1 cellular context compared by ENCODE assay signal in the genomic region with DNA sequence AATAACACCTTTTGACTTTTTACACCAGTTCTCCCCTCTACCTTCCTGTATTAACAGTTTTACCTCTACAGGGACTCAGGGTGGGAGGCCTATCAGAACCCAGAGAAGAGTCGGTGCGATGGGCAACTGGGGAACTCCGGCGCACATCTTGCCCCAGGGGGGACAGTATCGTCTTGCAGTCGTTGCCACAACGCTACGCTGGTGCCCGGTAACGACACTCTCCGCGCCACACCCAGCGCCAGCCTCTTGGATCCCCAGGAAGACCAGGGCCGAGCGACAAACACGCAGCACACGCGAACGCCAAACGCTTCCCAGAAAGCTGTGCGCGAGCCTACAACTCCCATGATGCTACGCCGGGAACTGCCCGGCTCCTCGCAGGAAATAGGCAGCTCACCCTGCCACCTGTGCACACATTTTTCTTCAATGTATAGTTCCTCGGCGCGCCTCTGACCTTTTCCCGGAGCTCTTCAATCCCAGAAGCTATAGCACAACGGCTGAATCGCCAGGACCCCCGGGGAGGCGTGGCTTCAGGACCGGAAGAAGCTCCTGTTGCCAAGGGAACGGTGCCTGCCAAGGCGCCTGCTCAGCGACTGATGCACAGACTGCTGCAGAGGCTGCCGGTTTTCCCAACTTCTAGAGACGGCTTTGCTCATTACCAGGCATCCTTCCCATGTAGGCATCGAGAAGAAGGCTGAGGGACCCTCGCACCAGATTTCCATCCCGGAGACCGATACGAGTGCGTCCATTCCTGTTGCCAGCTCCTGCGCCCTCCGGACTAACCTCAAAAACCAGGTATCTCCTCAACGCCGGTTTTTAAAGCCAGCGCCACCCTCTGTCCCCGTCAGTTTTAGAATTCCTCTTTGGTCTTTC.
TF ChIP-seq lines count a peak whose summit lies in the region.

A gene with protein sequence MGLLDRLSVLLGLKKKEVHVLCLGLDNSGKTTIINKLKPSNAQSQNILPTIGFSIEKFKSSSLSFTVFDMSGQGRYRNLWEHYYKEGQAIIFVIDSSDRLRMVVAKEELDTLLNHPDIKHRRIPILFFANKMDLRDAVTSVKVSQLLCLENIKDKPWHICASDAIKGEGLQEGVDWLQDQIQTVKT (plus strand): TSS at position 573 of the 870 bp plus-strand sequence. CDS start 3,350 bp downstream, outside the sequence.

TF ChIP-seq in K562, 482 proteins besides CTCF, POLR2A, EP300 and RAD21 (continued from another document):
- no peak for TF ChIP-seq ARID1B (IDR thresholded peaks at IDR 0.05)
- no peak for TF ChIP-seq HDGF (IDR thresholded peaks at IDR 0.05)
- TF ChIP-seq, protein P1, sequence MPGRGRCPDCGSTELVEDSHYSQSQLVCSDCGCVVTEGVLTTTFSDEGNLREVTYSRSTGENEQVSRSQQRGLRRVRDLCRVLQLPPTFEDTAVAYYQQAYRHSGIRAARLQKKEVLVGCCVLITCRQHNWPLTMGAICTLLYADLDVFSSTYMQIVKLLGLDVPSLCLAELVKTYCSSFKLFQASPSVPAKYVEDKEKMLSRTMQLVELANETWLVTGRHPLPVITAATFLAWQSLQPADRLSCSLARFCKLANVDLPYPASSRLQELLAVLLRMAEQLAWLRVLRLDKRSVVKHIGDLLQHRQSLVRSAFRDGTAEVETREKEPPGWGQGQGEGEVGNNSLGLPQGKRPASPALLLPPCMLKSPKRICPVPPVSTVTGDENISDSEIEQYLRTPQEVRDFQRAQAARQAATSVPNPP (IDR thresholded peaks at IDR 0.05; ENCODE audit: borderline replicate concordance, insufficient read depth, insufficient read length): no peak
- TF ChIP-seq, protein P2, sequence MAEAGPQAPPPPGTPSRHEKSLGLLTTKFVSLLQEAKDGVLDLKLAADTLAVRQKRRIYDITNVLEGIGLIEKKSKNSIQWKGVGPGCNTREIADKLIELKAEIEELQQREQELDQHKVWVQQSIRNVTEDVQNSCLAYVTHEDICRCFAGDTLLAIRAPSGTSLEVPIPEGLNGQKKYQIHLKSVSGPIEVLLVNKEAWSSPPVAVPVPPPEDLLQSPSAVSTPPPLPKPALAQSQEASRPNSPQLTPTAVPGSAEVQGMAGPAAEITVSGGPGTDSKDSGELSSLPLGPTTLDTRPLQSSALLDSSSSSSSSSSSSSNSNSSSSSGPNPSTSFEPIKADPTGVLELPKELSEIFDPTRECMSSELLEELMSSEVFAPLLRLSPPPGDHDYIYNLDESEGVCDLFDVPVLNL (CRISPR knock-in tag; IDR thresholded peaks at IDR 0.05; ENCODE audit: low read depth): no peak
- TF ChIP-seq, protein P3, sequence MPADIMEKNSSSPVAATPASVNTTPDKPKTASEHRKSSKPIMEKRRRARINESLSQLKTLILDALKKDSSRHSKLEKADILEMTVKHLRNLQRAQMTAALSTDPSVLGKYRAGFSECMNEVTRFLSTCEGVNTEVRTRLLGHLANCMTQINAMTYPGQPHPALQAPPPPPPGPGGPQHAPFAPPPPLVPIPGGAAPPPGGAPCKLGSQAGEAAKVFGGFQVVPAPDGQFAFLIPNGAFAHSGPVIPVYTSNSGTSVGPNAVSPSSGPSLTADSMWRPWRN (IDR thresholded peaks at IDR 0.05; ENCODE audit: low read depth): no peak
- no peak for TF ChIP-seq ESRRA (IDR thresholded peaks at IDR 0.05; ENCODE audit: borderline replicate concordance, low read depth)
- no peak for TF ChIP-seq ZNF212 (CRISPR knock-in tag; IDR thresholded peaks at IDR 0.05)
- TF ChIP-seq, protein P4, sequence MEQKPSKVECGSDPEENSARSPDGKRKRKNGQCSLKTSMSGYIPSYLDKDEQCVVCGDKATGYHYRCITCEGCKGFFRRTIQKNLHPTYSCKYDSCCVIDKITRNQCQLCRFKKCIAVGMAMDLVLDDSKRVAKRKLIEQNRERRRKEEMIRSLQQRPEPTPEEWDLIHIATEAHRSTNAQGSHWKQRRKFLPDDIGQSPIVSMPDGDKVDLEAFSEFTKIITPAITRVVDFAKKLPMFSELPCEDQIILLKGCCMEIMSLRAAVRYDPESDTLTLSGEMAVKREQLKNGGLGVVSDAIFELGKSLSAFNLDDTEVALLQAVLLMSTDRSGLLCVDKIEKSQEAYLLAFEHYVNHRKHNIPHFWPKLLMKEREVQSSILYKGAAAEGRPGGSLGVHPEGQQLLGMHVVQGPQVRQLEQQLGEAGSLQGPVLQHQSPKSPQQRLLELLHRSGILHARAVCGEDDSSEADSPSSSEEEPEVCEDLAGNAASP (IDR thresholded peaks at IDR 0.05): no peak
- peak; percentile 48; the same call in 1 of the 2 replicates for TF ChIP-seq CTBP1 (IDR thresholded peaks at IDR 0.05; ENCODE audit: borderline replicate concordance)
- no peak for TF ChIP-seq KLF6 (CRISPR knock-in tag; IDR thresholded peaks at IDR 0.05; ENCODE audit: borderline replicate concordance)
- no peak for TF ChIP-seq ZKSCAN8 (CRISPR knock-in tag; IDR thresholded peaks at IDR 0.05)
- no peak for TF ChIP-seq IRF2 (CRISPR knock-in tag; IDR thresholded peaks at IDR 0.05)
- no peak for TF ChIP-seq ZNF384 (IDR thresholded peaks at IDR 0.05; ENCODE audit: low read depth, low read length)
- no peak for TF ChIP-seq GTF2E2 (tag; IDR thresholded peaks at IDR 0.05)
- no peak for TF ChIP-seq FOS (IDR thresholded peaks at IDR 0.05; ENCODE audit: extremely low read depth, insufficient read length)
- TF ChIP-seq, protein P5, sequence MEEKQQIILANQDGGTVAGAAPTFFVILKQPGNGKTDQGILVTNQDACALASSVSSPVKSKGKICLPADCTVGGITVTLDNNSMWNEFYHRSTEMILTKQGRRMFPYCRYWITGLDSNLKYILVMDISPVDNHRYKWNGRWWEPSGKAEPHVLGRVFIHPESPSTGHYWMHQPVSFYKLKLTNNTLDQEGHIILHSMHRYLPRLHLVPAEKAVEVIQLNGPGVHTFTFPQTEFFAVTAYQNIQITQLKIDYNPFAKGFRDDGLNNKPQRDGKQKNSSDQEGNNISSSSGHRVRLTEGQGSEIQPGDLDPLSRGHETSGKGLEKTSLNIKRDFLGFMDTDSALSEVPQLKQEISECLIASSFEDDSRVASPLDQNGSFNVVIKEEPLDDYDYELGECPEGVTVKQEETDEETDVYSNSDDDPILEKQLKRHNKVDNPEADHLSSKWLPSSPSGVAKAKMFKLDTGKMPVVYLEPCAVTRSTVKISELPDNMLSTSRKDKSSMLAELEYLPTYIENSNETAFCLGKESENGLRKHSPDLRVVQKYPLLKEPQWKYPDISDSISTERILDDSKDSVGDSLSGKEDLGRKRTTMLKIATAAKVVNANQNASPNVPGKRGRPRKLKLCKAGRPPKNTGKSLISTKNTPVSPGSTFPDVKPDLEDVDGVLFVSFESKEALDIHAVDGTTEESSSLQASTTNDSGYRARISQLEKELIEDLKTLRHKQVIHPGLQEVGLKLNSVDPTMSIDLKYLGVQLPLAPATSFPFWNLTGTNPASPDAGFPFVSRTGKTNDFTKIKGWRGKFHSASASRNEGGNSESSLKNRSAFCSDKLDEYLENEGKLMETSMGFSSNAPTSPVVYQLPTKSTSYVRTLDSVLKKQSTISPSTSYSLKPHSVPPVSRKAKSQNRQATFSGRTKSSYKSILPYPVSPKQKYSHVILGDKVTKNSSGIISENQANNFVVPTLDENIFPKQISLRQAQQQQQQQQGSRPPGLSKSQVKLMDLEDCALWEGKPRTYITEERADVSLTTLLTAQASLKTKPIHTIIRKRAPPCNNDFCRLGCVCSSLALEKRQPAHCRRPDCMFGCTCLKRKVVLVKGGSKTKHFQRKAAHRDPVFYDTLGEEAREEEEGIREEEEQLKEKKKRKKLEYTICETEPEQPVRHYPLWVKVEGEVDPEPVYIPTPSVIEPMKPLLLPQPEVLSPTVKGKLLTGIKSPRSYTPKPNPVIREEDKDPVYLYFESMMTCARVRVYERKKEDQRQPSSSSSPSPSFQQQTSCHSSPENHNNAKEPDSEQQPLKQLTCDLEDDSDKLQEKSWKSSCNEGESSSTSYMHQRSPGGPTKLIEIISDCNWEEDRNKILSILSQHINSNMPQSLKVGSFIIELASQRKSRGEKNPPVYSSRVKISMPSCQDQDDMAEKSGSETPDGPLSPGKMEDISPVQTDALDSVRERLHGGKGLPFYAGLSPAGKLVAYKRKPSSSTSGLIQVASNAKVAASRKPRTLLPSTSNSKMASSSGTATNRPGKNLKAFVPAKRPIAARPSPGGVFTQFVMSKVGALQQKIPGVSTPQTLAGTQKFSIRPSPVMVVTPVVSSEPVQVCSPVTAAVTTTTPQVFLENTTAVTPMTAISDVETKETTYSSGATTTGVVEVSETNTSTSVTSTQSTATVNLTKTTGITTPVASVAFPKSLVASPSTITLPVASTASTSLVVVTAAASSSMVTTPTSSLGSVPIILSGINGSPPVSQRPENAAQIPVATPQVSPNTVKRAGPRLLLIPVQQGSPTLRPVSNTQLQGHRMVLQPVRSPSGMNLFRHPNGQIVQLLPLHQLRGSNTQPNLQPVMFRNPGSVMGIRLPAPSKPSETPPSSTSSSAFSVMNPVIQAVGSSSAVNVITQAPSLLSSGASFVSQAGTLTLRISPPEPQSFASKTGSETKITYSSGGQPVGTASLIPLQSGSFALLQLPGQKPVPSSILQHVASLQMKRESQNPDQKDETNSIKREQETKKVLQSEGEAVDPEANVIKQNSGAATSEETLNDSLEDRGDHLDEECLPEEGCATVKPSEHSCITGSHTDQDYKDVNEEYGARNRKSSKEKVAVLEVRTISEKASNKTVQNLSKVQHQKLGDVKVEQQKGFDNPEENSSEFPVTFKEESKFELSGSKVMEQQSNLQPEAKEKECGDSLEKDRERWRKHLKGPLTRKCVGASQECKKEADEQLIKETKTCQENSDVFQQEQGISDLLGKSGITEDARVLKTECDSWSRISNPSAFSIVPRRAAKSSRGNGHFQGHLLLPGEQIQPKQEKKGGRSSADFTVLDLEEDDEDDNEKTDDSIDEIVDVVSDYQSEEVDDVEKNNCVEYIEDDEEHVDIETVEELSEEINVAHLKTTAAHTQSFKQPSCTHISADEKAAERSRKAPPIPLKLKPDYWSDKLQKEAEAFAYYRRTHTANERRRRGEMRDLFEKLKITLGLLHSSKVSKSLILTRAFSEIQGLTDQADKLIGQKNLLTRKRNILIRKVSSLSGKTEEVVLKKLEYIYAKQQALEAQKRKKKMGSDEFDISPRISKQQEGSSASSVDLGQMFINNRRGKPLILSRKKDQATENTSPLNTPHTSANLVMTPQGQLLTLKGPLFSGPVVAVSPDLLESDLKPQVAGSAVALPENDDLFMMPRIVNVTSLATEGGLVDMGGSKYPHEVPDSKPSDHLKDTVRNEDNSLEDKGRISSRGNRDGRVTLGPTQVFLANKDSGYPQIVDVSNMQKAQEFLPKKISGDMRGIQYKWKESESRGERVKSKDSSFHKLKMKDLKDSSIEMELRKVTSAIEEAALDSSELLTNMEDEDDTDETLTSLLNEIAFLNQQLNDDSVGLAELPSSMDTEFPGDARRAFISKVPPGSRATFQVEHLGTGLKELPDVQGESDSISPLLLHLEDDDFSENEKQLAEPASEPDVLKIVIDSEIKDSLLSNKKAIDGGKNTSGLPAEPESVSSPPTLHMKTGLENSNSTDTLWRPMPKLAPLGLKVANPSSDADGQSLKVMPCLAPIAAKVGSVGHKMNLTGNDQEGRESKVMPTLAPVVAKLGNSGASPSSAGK (IDR thresholded peaks at IDR 0.05): 0 out of 2 replicates have a peak, but pooled peaks have one; percentile 51
- no peak for TF ChIP-seq ATF1 (CRISPR knock-in tag; IDR thresholded peaks at IDR 0.05)
- TF ChIP-seq ATF1 (tag; IDR thresholded peaks at IDR 0.05): peak; percentile 58
- TF ChIP-seq HDAC3 (IDR thresholded peaks at IDR 0.05; ENCODE audit: borderline replicate concordance, partially characterized antibody): no peak
- no peak for TF ChIP-seq HLTF (IDR thresholded peaks at IDR 0.05)
- TF ChIP-seq ZC3H11A (IDR thresholded peaks at IDR 0.05; ENCODE audit: low read depth, low read length): no peak
- TF ChIP-seq TAF9B (IDR thresholded peaks at IDR 0.05; ENCODE audit: partially characterized antibody): no peak
- no peak for TF ChIP-seq POLR3A (IDR thresholded peaks at IDR 0.05; ENCODE audit: borderline replicate concordance, extremely low read depth, insufficient read depth, insufficient read length)
- TF ChIP-seq EP400 (IDR thresholded peaks at IDR 0.05): peak; percentile 30; the same call in 1 of the 2 replicates
- TF ChIP-seq DACH1 (IDR thresholded peaks at IDR 0.05; ENCODE audit: partially characterized antibody): no peak
- no peak for TF ChIP-seq CBFA2T2 (conservative IDR thresholded peaks at IDR 0.05)
TF ChIP-seq in K562: peak in this region for 43.
